In the genomic region with DNA sequence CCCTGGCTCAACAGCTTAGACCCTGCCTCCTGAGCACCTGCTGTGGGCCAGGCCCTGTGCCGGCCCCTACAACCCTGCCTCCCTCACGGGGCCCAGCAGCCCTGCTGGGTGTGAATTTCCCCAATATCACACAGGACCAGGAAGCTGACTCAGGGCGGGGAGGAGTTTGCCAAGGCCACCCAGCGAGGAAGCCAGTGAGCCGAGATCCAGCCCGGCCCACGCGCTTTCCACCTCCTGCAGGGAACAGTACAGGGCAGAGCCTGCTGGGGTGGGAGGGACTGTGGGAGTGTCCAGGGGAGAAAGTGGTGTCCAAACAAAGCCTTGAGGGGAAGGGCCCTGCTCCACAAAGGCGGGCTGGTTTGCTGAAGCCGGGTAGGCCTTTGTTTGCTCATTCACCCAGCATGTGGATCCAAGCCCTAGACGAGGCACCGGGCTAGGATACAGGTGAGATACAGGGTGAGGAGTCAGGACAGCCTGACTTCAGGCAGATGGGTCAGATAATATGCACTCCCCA, we compare ENCODE assay signal across 9 cellular contexts. TPM values are rescaled to one million over a fixed set of nuclear protein-coding genes. Genes with fewer than 3 reads are reported as not detected.
DNase-seq lines count a peak whose midpoint lies in the region; ATAC-seq and TF ChIP-seq lines count a peak whose summit lies in the region.
"Had no signal": no experiment of that assay in that cellular context is flagged by ENCODE, and none has a peak within 500 bp of the region (broad histone marks: within the 10 kb centered on the region; RNA-seq: fewer than 3 reads in every experiment).

No MANE protein-coding gene starts in this region.

- TF ChIP-seq CTCF in foreskin keratinocyte (conservative IDR thresholded peaks at IDR 0.05), result no peak

- peak; percentile 93 for DNase-seq in A172 (ENCODE audit: low spot score)
- peak; percentile 48 for DNase-seq in HEK293T (ENCODE audit: extremely low spot score)
- DNase-seq in T1000 (lab: John Stamatoyannopoulos, UW), result peak; percentile 81
- DNase-seq in foreskin keratinocyte, result peak; percentile 80 to 88
- peak; percentile 68 for DNase-seq in occipital lobe (lab: John Stamatoyannopoulos, UW)
- DNase-seq in OCI-M1 (lab: John Stamatoyannopoulos, UW), result no peak
- DNase-seq in OCI-M2 (lab: John Stamatoyannopoulos, UW; ENCODE audit: unreplicated experiment), result no peak
- DNase-seq: activated naive CD8-positive, alpha-beta T cell treated with anti-CD3 and anti-CD28 coated beads, Interleukin-2, amount 10 ng/mL, durations not matched to agents 7 days and 5 days had no signal

- POLR2A ChIA-PET in HEK293T (lab: Yijun Ruan, JAX), result interaction anchor here (1.7 kb wide), 1 partner anchor 27 kb away, joined by 5 read pairs; the partner anchor contains the start of gene RPL3

- H3K4me1 ChIP-seq in foreskin keratinocyte, result peaks cover 42% of the 10 kb centered on the region

- H3K27me3 ChIP-seq in foreskin keratinocyte, result no peaks in the 10 kb centered on the region

- CTCF ChIA-PET in HEK293T (lab: Yijun Ruan, JAX), result interaction anchor here (1.0 kb wide), 1 partner anchor 19 kb away, joined by 4 read pairs; no protein-coding TSS in a partner anchor

- H3K27ac ChIP-seq in foreskin keratinocyte, result peak overlapping the region; percentile 38

- ATAC-seq in foreskin keratinocyte (peak; percentile 40), HG03196 (IDR thresholded peaks at IDR 0.05; ENCODE audit: unreplicated experiment) (no peak)

TF ChIP-seq in HEK293T, 16 proteins besides CTCF, POLR2A, EP300 and RAD21:
- TF ChIP-seq L3MBTL2 (conservative IDR thresholded peaks at IDR 0.05) (peak; percentile 61), FOXA1 (IDR thresholded peaks at IDR 0.05) (no peak)

RNA-seq across cellular contexts. Expression of gene RPL3, which starts 26.8 kb away (rescaled TPM):
- total RNA-seq in A172 (2014; rRNA removed; shearing (Covaris generic)), result 867 and 969 TPM in 2 replicates
- total RNA-seq in foreskin keratinocyte (1,748 and 1,956 TPM in 2 replicates), occipital lobe (1,406 TPM)
- 2,461 and 2,465 TPM in 2 replicates for polyA plus RNA-seq in foreskin keratinocyte

RNA-seq across cellular contexts. Expression of gene PDGFB, which starts 47.8 kb away (rescaled TPM):
- total RNA-seq in A172 (2014; rRNA removed; shearing (Covaris generic)), result 9.8 and 13.4 TPM in 2 replicates
- 10.9 and 12.8 TPM in 2 replicates for total RNA-seq in foreskin keratinocyte
- polyA plus RNA-seq in foreskin keratinocyte, result 9.8 and 12.0 TPM in 2 replicates
- 2.5 TPM for total RNA-seq in occipital lobe

RNA-seq across cellular contexts. Expression of gene SYNGR1, which starts 57.2 kb away (rescaled TPM):
- total RNA-seq in A172 (2014; rRNA removed; shearing (Covaris generic)), result 2.4 and 2.9 TPM in 2 replicates
- 1.1 and 2.1 TPM in 2 replicates for total RNA-seq in foreskin keratinocyte
- polyA plus RNA-seq in foreskin keratinocyte, result 3.6 and 5.4 TPM in 2 replicates
- 63.9 TPM for total RNA-seq in occipital lobe

Comparison
In these comparisons a context has a peak if more than half of its experiments do, and no peak if none do; other contexts are left out.
1. DNase-seq: peak in A172 (single experiment), HEK293T (single experiment), T1000 (single experiment), foreskin keratinocyte (2 of 2) and occipital lobe (single experiment); none in OCI-M1 (single experiment) and OCI-M2 (single experiment).
2. RNA of gene SYNGR1, which starts 57.2 kb away (total RNA-seq): 63.9 TPM in occipital lobe (single experiment); 2.4 to 2.9 TPM in A172 and 1.1 to 2.1 TPM in foreskin keratinocyte; every median in the first group is over 10 times any median in the second.